8 cellular contexts compared by ENCODE assay signal in the genomic region with DNA sequence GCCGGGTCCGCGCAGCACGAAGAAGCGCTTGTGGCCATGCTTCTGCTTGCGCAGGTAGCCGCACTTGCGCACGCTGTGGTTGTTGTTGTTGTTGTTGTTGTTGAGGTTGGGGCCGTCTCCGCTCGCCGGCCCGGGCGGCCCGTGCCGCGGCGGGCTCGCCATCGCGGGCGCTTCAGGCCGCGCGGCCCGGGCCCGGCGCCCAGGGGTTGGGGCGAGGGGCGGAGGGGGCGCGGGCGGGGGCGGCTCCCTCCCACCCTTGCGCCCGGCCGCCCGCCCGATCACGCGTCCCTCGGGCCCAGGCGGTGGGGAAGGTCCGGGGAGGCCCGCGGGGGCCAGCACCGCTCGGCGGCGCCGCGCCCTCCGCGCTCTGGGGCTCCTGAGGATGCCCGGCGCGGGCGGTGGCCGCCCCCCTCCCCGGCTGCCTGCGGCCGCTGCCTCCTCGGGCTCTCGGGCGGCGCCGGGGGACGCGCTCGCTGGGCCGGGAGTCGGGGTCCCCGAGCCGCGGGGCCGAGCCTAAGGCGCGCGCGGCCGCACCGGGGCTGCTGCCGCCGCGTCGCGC. TPM values are rescaled to one million over a fixed set of nuclear protein-coding genes. Genes with fewer than 3 reads are reported as not detected.
DNase-seq lines count a peak whose midpoint lies in the region; ATAC-seq and TF ChIP-seq lines count a peak whose summit lies in the region.

No MANE protein-coding gene starts in this region.

- peaks cover 12% of the 10 kb centered on the region for H3K4me1 ChIP-seq in CD8-positive, alpha-beta T cell (ENCODE audit: insufficient read depth, low read length)

- H3K27ac ChIP-seq in CD8-positive, alpha-beta T cell (ENCODE audit: low read depth, low read length): peak overlapping the region; percentile 63
- H3K27ac ChIP-seq in cingulate gyrus (ENCODE audit: low read depth, low read length): peak overlapping the region; percentile 84

- POLR2A ChIA-PET in CD8-positive, alpha-beta T cell (lab: Charles Lee): interaction anchor here (0.9 kb wide), 1 partner anchor 215 kb away, joined by 3 read pairs; no protein-coding TSS in a partner anchor

- H3K4me3 Mint-ChIP-seq in CD8-positive, alpha-beta T cell: peak overlapping the region; percentile 78
- H3K4me3 Mint-ChIP-seq in naive B cell: peak overlapping the region in 7 of 8 donors; percentile 46 to 93 (median 77)

- no peak for DNase-seq in CD8-positive, alpha-beta T cell
- DNase-seq in LNCaP clone FGC (ENCODE audit: low read depth) (no peak), naive B cell (no peak), SKM-1 (lab: John Stamatoyannopoulos, UW; ENCODE audit: unreplicated experiment) (no peak)
- DNase-seq in stimulated activated CD4-positive, alpha-beta T cell treated with anti-CD3 and anti-CD28 coated beads, Interleukin-1b, Interleukin-23, amount 100 ng/mL, for 48 hours: no peak

- H3K27me3 ChIP-seq in CD8-positive, alpha-beta T cell (ENCODE audit: insufficient read depth, low read length): no peaks in the 10 kb centered on the region

- H3K4me3 ChIP-seq in CD8-positive, alpha-beta T cell (ENCODE audit: low read depth, low read length): peak overlapping the region; percentile 66
- H3K4me3 ChIP-seq in LNCaP clone FGC (ENCODE audit: low read depth, low read length): peak overlapping the region; percentile 28

- no peaks in the 10 kb centered on the region for H3K9me3 Mint-ChIP-seq in CD8-positive, alpha-beta T cell
- H3K9me3 Mint-ChIP-seq in naive B cell: no peaks in the 10 kb centered on the region

- ATAC-seq in CD8-positive, alpha-beta T cell: peak; percentile 12
- peak; percentile 11 for ATAC-seq in GM19463 (IDR thresholded peaks at IDR 0.05; ENCODE audit: unreplicated experiment)
- peak; percentile 20 to 22 for ATAC-seq in naive B cell (ENCODE audit: low read depth in 2 of 2)
- no peak for ATAC-seq in HG03565 (IDR thresholded peaks at IDR 0.05; ENCODE audit: unreplicated experiment)

- no peak for TF ChIP-seq CTCF in CD8-positive, alpha-beta T cell (IDR thresholded peaks at IDR 0.05)
- no peak for TF ChIP-seq CTCF in LNCaP clone FGC (IDR thresholded peaks at IDR 0.05; ENCODE audit: control insufficient read depth, extremely low read depth, insufficient read depth)

- peak overlapping the region; percentile 88 for H3K27ac Mint-ChIP-seq in CD8-positive, alpha-beta T cell
- H3K27ac Mint-ChIP-seq in naive B cell: peak overlapping the region in 2 of 6 donors; percentile 74 to 89

- no peaks in the 10 kb centered on the region for H3K36me3 ChIP-seq in CD8-positive, alpha-beta T cell (ENCODE audit: insufficient read depth, low read length)

- CTCF ChIA-PET in CD8-positive, alpha-beta T cell (lab: Charles Lee): interaction anchor here (1.1 kb wide), 1 partner anchor 57 kb away, joined by 6 read pairs; no protein-coding TSS in a partner anchor

- intact Hi-C loops in CD8-positive, alpha-beta T cell (cut with DNase I, micrococcal nuclease): loop anchor here (2.0 to 10.0 kb wide), 5 partner anchors 927 to 1569 kb away; a partner anchor contains a TSS

- H3K9me3 ChIP-seq in CD8-positive, alpha-beta T cell (ENCODE audit: low read length): no peaks in the 10 kb centered on the region

- no peaks in the 10 kb centered on the region for H3K27me3 Mint-ChIP-seq in CD8-positive, alpha-beta T cell (ENCODE audit: low read depth)
- no peaks in the 10 kb centered on the region for H3K27me3 Mint-ChIP-seq in naive B cell

- H3K36me3 Mint-ChIP-seq in CD8-positive, alpha-beta T cell: peaks cover 9% of the 10 kb centered on the region
- H3K36me3 Mint-ChIP-seq in naive B cell: no peaks in the 10 kb centered on the region

- H3K4me1 Mint-ChIP-seq in CD8-positive, alpha-beta T cell (ENCODE audit: low read depth): peaks cover 26% of the 10 kb centered on the region
- peaks cover 4 to 8% (median 7%) of the 10 kb centered on the region in 3 donors for H3K4me1 Mint-ChIP-seq in naive B cell

RNA-seq across cellular contexts. Expression of a gene that starts 0.4 kb away (rescaled TPM):
- total RNA-seq in CD8-positive, alpha-beta T cell: 100 to 1,000 TPM; 197 to 201 TPM
- 1 to 10 TPM; 1.5 to 6.8 (median 4.0) TPM for polyA plus RNA-seq in naive B cell (ENCODE audit: low read depth in 6 of 6)
